Comparison of ENCODE assay signal across 1 cellular context in genomic region chr14:73742520-73743238, GRCh38.
TF ChIP-seq lines count a peak whose summit lies in the region.

No MANE protein-coding gene starts in this region.

TF ChIP-seq in SK-N-SH treated with all-trans-retinoic acid at 6 μM for 48 hours, 23 proteins besides CTCF, POLR2A, EP300 and RAD21 (continued from another document):
- no peak for TF ChIP-seq TOX (CRISPR knock-in tag; IDR thresholded peaks at IDR 0.05; ENCODE audit: borderline replicate concordance)
